In the genomic region with DNA sequence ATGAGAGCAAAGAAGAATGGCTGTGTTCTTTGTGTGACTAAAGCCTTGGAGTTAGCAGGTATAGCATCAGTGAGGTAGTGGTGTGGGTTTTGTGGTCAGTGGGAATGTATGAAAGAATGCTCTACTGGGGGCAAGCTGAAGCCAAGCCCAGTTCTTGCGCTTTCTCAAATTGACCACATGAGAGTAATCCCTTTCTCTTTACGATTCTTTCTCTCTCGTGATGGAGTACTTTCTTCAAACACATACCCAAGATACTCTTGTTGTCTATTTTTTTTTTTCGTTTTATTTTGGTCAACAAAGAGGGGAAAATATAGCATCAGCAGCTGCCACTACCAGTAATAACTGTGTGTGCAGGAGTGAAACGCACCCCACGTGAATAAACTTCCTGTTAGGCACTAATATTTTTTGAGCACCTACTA, we compare ENCODE assay signal across 1 cellular context.
TF ChIP-seq lines count a peak whose summit lies in the region.

No MANE protein-coding gene starts in this region.

TF ChIP-seq in HepG2, 621 proteins besides CTCF, POLR2A, EP300 and RAD21:
- TF ChIP-seq GFI1 (CRISPR knock-in tag; IDR thresholded peaks at IDR 0.05; ENCODE audit: borderline replicate concordance) (no peak), NR2F6 (IDR thresholded peaks at IDR 0.05) (no peak), NR2F6 (CRISPR knock-in tag; IDR thresholded peaks at IDR 0.05) (no peak), EZH2 (conservative IDR thresholded peaks at IDR 0.05; ENCODE audit: low read depth, low read length) (no peak), ZBTB7A (CRISPR knock-in tag; IDR thresholded peaks at IDR 0.05) (no peak), RFXAP (CRISPR knock-in tag; IDR thresholded peaks at IDR 0.05; ENCODE audit: borderline replicate concordance) (no peak), ZNF12 (CRISPR knock-in tag; IDR thresholded peaks at IDR 0.05) (peak; percentile 59; the same call in 1 of the 2 replicates), ZNF75D (CRISPR knock-in tag; IDR thresholded peaks at IDR 0.05; ENCODE audit: borderline replicate concordance) (no peak), CBFB (CRISPR knock-in tag; IDR thresholded peaks at IDR 0.05) (peak; percentile 77; the same call in 1 of the 2 replicates), TEAD3 (CRISPR knock-in tag; optimal IDR thresholded peaks at IDR 0.05; ENCODE audit: borderline replicate concordance) (peak; percentile 17), ONECUT2 (CRISPR knock-in tag; IDR thresholded peaks at IDR 0.05) (no peak), ISX (CRISPR knock-in tag; conservative IDR thresholded peaks at IDR 0.05) (no peak), ZNF282 (IDR thresholded peaks at IDR 0.05; ENCODE audit: partially characterized antibody) (no peak)
- TF ChIP-seq, protein P1, sequence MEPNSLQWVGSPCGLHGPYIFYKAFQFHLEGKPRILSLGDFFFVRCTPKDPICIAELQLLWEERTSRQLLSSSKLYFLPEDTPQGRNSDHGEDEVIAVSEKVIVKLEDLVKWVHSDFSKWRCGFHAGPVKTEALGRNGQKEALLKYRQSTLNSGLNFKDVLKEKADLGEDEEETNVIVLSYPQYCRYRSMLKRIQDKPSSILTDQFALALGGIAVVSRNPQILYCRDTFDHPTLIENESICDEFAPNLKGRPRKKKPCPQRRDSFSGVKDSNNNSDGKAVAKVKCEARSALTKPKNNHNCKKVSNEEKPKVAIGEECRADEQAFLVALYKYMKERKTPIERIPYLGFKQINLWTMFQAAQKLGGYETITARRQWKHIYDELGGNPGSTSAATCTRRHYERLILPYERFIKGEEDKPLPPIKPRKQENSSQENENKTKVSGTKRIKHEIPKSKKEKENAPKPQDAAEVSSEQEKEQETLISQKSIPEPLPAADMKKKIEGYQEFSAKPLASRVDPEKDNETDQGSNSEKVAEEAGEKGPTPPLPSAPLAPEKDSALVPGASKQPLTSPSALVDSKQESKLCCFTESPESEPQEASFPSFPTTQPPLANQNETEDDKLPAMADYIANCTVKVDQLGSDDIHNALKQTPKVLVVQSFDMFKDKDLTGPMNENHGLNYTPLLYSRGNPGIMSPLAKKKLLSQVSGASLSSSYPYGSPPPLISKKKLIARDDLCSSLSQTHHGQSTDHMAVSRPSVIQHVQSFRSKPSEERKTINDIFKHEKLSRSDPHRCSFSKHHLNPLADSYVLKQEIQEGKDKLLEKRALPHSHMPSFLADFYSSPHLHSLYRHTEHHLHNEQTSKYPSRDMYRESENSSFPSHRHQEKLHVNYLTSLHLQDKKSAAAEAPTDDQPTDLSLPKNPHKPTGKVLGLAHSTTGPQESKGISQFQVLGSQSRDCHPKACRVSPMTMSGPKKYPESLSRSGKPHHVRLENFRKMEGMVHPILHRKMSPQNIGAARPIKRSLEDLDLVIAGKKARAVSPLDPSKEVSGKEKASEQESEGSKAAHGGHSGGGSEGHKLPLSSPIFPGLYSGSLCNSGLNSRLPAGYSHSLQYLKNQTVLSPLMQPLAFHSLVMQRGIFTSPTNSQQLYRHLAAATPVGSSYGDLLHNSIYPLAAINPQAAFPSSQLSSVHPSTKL (CRISPR knock-in tag; IDR thresholded peaks at IDR 0.05) = no peak
- TF ChIP-seq, protein P2, sequence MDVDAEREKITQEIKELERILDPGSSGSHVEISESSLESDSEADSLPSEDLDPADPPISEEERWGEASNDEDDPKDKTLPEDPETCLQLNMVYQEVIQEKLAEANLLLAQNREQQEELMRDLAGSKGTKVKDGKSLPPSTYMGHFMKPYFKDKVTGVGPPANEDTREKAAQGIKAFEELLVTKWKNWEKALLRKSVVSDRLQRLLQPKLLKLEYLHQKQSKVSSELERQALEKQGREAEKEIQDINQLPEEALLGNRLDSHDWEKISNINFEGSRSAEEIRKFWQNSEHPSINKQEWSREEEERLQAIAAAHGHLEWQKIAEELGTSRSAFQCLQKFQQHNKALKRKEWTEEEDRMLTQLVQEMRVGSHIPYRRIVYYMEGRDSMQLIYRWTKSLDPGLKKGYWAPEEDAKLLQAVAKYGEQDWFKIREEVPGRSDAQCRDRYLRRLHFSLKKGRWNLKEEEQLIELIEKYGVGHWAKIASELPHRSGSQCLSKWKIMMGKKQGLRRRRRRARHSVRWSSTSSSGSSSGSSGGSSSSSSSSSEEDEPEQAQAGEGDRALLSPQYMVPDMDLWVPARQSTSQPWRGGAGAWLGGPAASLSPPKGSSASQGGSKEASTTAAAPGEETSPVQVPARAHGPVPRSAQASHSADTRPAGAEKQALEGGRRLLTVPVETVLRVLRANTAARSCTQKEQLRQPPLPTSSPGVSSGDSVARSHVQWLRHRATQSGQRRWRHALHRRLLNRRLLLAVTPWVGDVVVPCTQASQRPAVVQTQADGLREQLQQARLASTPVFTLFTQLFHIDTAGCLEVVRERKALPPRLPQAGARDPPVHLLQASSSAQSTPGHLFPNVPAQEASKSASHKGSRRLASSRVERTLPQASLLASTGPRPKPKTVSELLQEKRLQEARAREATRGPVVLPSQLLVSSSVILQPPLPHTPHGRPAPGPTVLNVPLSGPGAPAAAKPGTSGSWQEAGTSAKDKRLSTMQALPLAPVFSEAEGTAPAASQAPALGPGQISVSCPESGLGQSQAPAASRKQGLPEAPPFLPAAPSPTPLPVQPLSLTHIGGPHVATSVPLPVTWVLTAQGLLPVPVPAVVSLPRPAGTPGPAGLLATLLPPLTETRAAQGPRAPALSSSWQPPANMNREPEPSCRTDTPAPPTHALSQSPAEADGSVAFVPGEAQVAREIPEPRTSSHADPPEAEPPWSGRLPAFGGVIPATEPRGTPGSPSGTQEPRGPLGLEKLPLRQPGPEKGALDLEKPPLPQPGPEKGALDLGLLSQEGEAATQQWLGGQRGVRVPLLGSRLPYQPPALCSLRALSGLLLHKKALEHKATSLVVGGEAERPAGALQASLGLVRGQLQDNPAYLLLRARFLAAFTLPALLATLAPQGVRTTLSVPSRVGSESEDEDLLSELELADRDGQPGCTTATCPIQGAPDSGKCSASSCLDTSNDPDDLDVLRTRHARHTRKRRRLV (CRISPR knock-in tag; IDR thresholded peaks at IDR 0.05) = no peak
- TF ChIP-seq, protein P3, sequence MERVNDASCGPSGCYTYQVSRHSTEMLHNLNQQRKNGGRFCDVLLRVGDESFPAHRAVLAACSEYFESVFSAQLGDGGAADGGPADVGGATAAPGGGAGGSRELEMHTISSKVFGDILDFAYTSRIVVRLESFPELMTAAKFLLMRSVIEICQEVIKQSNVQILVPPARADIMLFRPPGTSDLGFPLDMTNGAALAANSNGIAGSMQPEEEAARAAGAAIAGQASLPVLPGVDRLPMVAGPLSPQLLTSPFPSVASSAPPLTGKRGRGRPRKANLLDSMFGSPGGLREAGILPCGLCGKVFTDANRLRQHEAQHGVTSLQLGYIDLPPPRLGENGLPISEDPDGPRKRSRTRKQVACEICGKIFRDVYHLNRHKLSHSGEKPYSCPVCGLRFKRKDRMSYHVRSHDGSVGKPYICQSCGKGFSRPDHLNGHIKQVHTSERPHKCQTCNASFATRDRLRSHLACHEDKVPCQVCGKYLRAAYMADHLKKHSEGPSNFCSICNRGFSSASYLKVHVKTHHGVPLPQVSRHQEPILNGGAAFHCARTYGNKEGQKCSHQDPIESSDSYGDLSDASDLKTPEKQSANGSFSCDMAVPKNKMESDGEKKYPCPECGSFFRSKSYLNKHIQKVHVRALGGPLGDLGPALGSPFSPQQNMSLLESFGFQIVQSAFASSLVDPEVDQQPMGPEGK (CRISPR knock-in tag; IDR thresholded peaks at IDR 0.05) = peak; percentile 45; the same call in 1 of the 2 replicates
